In the genomic region with DNA sequence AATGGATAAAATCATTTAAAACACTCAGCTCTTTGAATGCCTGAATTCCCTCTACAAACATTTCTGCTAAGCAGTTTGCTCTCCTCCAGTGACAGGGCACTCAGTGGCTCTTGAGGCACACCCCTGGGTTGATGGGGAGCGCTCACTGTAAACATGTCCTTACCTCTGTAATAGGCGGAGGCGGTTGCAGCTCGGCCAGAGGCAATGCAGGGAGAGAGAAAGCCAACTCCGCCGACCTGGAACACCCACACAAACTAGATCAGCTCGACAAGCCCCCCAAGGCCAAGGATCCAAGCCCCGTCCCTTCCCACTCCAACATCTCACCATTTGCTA, we compare ENCODE assay signal across 8 cellular contexts.
DNase-seq lines count a peak whose midpoint lies in the region; ATAC-seq and TF ChIP-seq lines count a peak whose summit lies in the region.

No MANE protein-coding gene starts in this region.

- peak overlapping the region; percentile 99 for H3K4me3 Mint-ChIP-seq in activated naive CD8-positive, alpha-beta T cell
- peak overlapping the region; percentile 99 for H3K4me3 Mint-ChIP-seq in stimulated activated effector memory CD8-positive, alpha-beta T cell treated with anti-CD3 and anti-CD28 coated beads, Interleukin-12 subunit alpha, Interleukin-12 subunit beta, amount 100 ng/mL, for 72 hours

- H3K36me3 Mint-ChIP-seq in activated naive CD8-positive, alpha-beta T cell, result peaks cover 2% of the 10 kb centered on the region
- H3K36me3 Mint-ChIP-seq in stimulated activated effector memory CD8-positive, alpha-beta T cell treated with anti-CD3 and anti-CD28 coated beads, Interleukin-12 subunit alpha, Interleukin-12 subunit beta, amount 100 ng/mL, for 72 hours, result peaks cover 36% of the 10 kb centered on the region

- no peaks in the 10 kb centered on the region for H3K9me3 Mint-ChIP-seq in activated naive CD8-positive, alpha-beta T cell (ENCODE audit: low read depth)
- H3K9me3 Mint-ChIP-seq in stimulated activated effector memory CD8-positive, alpha-beta T cell treated with anti-CD3 and anti-CD28 coated beads, Interleukin-12 subunit alpha, Interleukin-12 subunit beta, amount 100 ng/mL, for 72 hours, result no peaks in the 10 kb centered on the region

- POLR2A ChIA-PET in AG04449 (lab: Yijun Ruan, JAX), result interaction anchor here (0.6 to 1.0 kb wide), 5 partner anchors 28 to 216 kb away, joined by 3 to 4 read pairs (median 3); a partner anchor contains a TSS

- in situ Hi-C loops in KBM-7 (cut with MboI; ENCODE audit: low pct_unique_long_range_greater_than_20kb, low sequenced_read_pairs), result no loop called here

- no peaks in the 10 kb centered on the region for H3K27me3 Mint-ChIP-seq in activated naive CD8-positive, alpha-beta T cell

- H3K27ac Mint-ChIP-seq in activated naive CD8-positive, alpha-beta T cell, result peak overlapping the region; percentile 98
- peak overlapping the region; percentile 99 for H3K27ac Mint-ChIP-seq in stimulated activated effector memory CD8-positive, alpha-beta T cell treated with anti-CD3 and anti-CD28 coated beads, Interleukin-12 subunit alpha, Interleukin-12 subunit beta, amount 100 ng/mL, for 72 hours

- CTCF ChIA-PET in AG04449 (lab: Yijun Ruan, JAX), result interaction anchor here (1.2 to 5.9 kb wide), 4 partner anchors 11 to 141 kb away, joined by 3 to 45 read pairs (median 4); no protein-coding TSS in a partner anchor

- DNase-seq in AG04449 (ENCODE audit: low read depth, low spot score) (no peak), KBM-7 (no peak)
- no peak for DNase-seq in stimulated activated effector memory CD8-positive, alpha-beta T cell treated with anti-CD3 and anti-CD28 coated beads, Interleukin-12 subunit alpha, Interleukin-12 subunit beta, amount 100 ng/mL, for 72 hours (ENCODE audit: low spot score in 2 of 2)
- no peak for DNase-seq in activated effector memory CD4-positive, alpha-beta T cell treated with Interleukin-2 at 50 U/mL for 16 hours

- H3K4me1 Mint-ChIP-seq in activated naive CD8-positive, alpha-beta T cell (ENCODE audit: low read depth), result peaks cover 26% of the 10 kb centered on the region
- H3K4me1 Mint-ChIP-seq in stimulated activated effector memory CD8-positive, alpha-beta T cell treated with anti-CD3 and anti-CD28 coated beads, Interleukin-12 subunit alpha, Interleukin-12 subunit beta, amount 100 ng/mL, for 72 hours, result peaks cover 21% of the 10 kb centered on the region

- ATAC-seq in GM18867 (IDR thresholded peaks at IDR 0.05; ENCODE audit: unreplicated experiment) (peak; percentile 17), HG03342 (IDR thresholded peaks at IDR 0.05; ENCODE audit: unreplicated experiment) (peak; percentile 21)
- peak; percentile 56 for ATAC-seq in stimulated activated effector memory CD8-positive, alpha-beta T cell treated with anti-CD3 and anti-CD28 coated beads, Interleukin-12 subunit alpha, Interleukin-12 subunit beta, amount 100 ng/mL, for 72 hours

- TF ChIP-seq CTCF in AG04449 (IDR thresholded peaks at IDR 0.05; ENCODE audit: insufficient read depth, low read length, missing control alignments), result no peak

- H3K4me3 ChIP-seq in AG04449 (ENCODE audit: low read depth, low read length) (peak overlapping the region; percentile 99), iPS-11a (ENCODE audit: low read depth, low read length) (peak overlapping the region; percentile 95)
